ENCODE assay signal across 21 cellular contexts in the genomic region with DNA sequence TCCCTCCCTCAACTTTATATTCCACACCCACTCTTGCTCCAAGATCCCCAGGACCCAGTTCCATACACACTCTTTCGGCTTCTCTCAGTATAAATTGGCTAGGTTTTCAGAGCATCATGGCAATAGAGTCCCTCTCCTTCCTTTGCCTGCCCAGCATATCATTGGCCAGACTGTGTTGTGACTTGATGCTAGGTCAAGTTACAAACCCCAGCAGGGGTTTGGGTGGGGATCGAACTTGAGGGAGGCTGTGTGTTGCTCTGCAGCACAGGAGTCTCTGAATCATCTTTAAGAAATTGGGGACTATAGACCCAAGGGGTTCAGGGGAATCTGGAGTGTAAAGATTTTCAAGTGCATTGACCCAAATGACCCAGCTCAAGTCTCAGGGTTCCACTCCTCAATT.
"Had no signal": no experiment of that assay in that cellular context is flagged by ENCODE, and none has a peak within 500 bp of the region (broad histone marks: within the 10 kb centered on the region; RNA-seq: fewer than 3 reads in every experiment).

No MANE protein-coding gene starts in this region.

- H3K36me3 ChIP-seq: MG63, SJSA1 had no signal

- H3K27me3 ChIP-seq: MG63, SJSA1 had no signal

- DNase-seq: IMR-90, Karpas-422, KG1, MG63, NCI-H1092, NCI-H1417 treated with DMSO at 0.1 percent for 48 hours, NCI-H146, NCI-H1694 treated with DMSO at 0.1 percent for 48 hours, NCI-H1930, NCI-H2081, NCI-H2107, NCI-H2171 treated with DMSO at 0.1 percent for 48 hours, NCI-H2227 treated with DMSO at 0.1 percent for 48 hours, NCI-H526 treated with DMSO at 0.1 percent for 48 hours, NCI-H774, Right ventricle myocardium superior, RPMI8226, SIG-M5 had no signal

- H3K4me1 ChIP-seq: SJSA1 had no signal

- H3K9me3 ChIP-seq: MG63, SJSA1 had no signal

- H3K27ac ChIP-seq: SJSA1, SK-N-MC had no signal

- H3K4me3 ChIP-seq: MG63, SJSA1, SK-N-MC had no signal

- ATAC-seq: HepG2 had no signal
